ENCODE assay signal across 2 cellular contexts in the genomic region with DNA sequence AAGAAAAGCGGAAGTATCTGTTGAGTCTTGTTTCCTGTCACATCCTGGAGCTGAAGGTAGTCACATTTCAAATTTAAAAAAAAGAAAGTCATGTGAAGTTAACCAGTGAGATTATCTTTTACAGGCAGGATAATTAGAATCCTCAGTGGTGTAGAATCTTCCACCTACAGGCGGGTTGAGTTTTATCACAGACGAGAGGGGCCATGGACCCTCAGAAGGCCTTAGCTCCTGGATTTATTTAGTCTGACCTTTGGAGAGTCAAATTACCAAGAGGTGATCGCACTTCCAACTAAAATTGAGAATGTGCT.
TF ChIP-seq lines count a peak whose summit lies in the region.

No MANE protein-coding gene starts in this region.

TF ChIP-seq in GM12878, 131 proteins besides CTCF, POLR2A, EP300 and RAD21 (continues in another document):
- TF ChIP-seq SREBF1 (IDR thresholded peaks at IDR 0.05; ENCODE audit: low read length) (no peak), RELA (IDR thresholded peaks at IDR 0.05; ENCODE audit: borderline replicate concordance, partially characterized antibody) (no peak), IKZF2 (IDR thresholded peaks at IDR 0.05) (peak in 1 of 2 experiments; percentile 5; a peak in 1 of 4 replicates), ZNF384 (IDR thresholded peaks at IDR 0.05; ENCODE audit: borderline replicate concordance, low read depth, low read length) (peak; percentile 86), SPI1 (IDR thresholded peaks at IDR 0.05; ENCODE audit: borderline replicate concordance, insufficient read depth, low read depth, low read length) (no peak; the same call in 1 of the 2 replicates), MEF2A (IDR thresholded peaks at IDR 0.05; ENCODE audit: insufficient read depth, low read depth, low read length) (no peak), BHLHE40 (IDR thresholded peaks at IDR 0.05; ENCODE audit: borderline replicate concordance in 1 of 2, low read depth in 2 of 2, low read length in 1 of 2) (peak; percentile 57 to 76; a peak in 3 of 4 replicates), NFYA (IDR thresholded peaks at IDR 0.05; ENCODE audit: borderline replicate concordance, low read depth, low read length) (no peak), WRNIP1 (IDR thresholded peaks at IDR 0.05; ENCODE audit: borderline replicate concordance, low read depth, low read length) (no peak), RUNX3 (IDR thresholded peaks at IDR 0.05; ENCODE audit: low read length) (no peak), RAD51 (IDR thresholded peaks at IDR 0.05) (peak; percentile 74), GABPA (IDR thresholded peaks at IDR 0.05; ENCODE audit: low read depth) (peak; percentile 69), JUNB (IDR thresholded peaks at IDR 0.05) (no peak), TARDBP (IDR thresholded peaks at IDR 0.05; ENCODE audit: borderline replicate concordance) (no peak), KLF5 (IDR thresholded peaks at IDR 0.05; ENCODE audit: partially characterized antibody) (no peak), POLR2AphosphoS2 (IDR thresholded peaks at IDR 0.05; ENCODE audit: low read depth, low read length) (no peak), IKZF1 (conservative IDR thresholded peaks at IDR 0.05) (no peak), ZNF687 (IDR thresholded peaks at IDR 0.05) (0 out of 2 replicates have a peak, but pooled peaks have one; percentile 13), CHD2 (IDR thresholded peaks at IDR 0.05; ENCODE audit: borderline replicate concordance, low read depth, low read length) (no peak), RELB (IDR thresholded peaks at IDR 0.05; ENCODE audit: low read depth) (peak; percentile 3; the same call in 1 of the 2 replicates)
- TF ChIP-seq, protein P1, sequence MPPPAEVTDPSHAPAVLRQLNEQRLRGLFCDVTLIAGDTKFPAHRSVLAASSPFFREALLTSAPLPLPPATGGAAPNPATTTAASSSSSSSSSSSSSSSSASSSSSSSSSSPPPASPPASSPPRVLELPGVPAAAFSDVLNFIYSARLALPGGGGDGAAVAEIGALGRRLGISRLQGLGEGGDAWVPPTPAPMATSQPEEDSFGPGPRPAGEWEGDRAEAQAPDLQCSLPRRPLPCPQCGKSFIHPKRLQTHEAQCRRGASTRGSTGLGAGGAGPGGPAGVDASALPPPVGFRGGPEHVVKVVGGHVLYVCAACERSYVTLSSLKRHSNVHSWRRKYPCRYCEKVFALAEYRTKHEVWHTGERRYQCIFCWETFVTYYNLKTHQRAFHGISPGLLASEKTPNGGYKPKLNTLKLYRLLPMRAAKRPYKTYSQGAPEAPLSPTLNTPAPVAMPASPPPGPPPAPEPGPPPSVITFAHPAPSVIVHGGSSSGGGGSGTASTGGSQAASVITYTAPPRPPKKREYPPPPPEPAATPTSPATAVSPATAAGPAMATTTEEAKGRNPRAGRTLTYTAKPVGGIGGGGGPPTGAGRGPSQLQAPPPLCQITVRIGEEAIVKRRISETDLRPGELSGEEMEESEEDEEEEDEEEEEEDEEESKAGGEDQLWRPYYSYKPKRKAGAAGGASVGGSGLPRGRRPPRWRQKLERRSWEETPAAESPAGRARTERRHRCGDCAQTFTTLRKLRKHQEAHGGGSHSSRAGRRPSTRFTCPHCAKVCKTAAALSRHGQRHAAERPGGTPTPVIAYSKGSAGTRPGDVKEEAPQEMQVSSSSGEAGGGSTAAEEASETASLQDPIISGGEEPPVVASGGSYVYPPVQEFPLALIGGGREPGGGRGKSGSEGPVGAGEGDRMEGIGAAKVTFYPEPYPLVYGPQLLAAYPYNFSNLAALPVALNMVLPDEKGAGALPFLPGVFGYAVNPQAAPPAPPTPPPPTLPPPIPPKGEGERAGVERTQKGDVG (CRISPR knock-in tag; IDR thresholded peaks at IDR 0.05): no peak

TF ChIP-seq in neural cell, 6 proteins besides CTCF, POLR2A, EP300 and RAD21:
- no peak for TF ChIP-seq REST (IDR thresholded peaks at IDR 0.05; ENCODE audit: borderline replicate concordance)
- no peak for TF ChIP-seq POLR2AphosphoS5 (IDR thresholded peaks at IDR 0.05)
- TF ChIP-seq EZH2 (IDR thresholded peaks at IDR 0.05; ENCODE audit: borderline replicate concordance, insufficient read depth, low read length, poor library complexity, severe bottlenecking): no peak
- no peak for TF ChIP-seq SMC3 (conservative IDR thresholded peaks at IDR 0.05; ENCODE audit: poor library complexity)
- no peak for TF ChIP-seq TAF1 (IDR thresholded peaks at IDR 0.05; ENCODE audit: low read depth)
- no peak for TF ChIP-seq MXI1 (conservative IDR thresholded peaks at IDR 0.05; ENCODE audit: poor library complexity, severe bottlenecking)
